Comparison of ENCODE assay signal across 23 cellular contexts in the genomic region with DNA sequence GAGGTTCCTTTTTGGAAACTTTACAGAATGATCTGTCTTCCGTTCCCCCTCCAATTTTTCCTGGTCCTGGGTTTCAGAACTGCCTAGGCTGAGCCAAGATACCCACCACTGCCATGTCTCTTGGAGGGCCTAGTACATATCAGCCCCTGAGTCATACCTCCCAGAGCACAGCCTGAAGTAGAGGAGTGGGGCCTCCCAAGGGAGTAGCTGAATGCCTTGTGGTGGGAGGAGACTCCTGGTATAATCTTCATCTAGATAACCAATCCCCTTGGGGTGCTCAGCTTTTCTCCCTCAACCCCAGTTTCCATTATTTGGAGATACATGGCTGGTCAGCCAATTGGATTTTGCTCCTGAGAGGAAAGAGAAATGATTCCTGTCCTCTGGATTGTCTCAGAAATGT. TPM values are rescaled to one million over a fixed set of nuclear protein-coding genes. Genes with fewer than 3 reads are reported as not detected.
DNase-seq lines count a peak whose midpoint lies in the region; ATAC-seq, FAIRE-seq and TF ChIP-seq lines count a peak whose summit lies in the region.
"Had no signal": no experiment of that assay in that cellular context is flagged by ENCODE, and none has a peak within 500 bp of the region (broad histone marks: within the 10 kb centered on the region; RNA-seq: fewer than 3 reads in every experiment).

No MANE protein-coding gene starts in this region.

- H3K9ac ChIP-seq in BLaER1 (no peak overlapping the region), IMR-90 (ENCODE audit: low read depth, low read length) (no peak overlapping the region), GM12878 (ENCODE audit: control insufficient read depth, insufficient read depth, low read length) (no peak overlapping the region)

- ATAC-seq in IMR-90 (ENCODE audit: low read depth): peak; percentile 82
- no peak for ATAC-seq in GM12878
- no peak for ATAC-seq in HG02852 (IDR thresholded peaks at IDR 0.05; ENCODE audit: unreplicated experiment)
- ATAC-seq in HG03457 (IDR thresholded peaks at IDR 0.05; ENCODE audit: unreplicated experiment): no peak
- ATAC-seq: activated CD4-positive, alpha-beta T cell treated with anti-CD3 and anti-CD28 coated beads for 36 hours; activated T-helper 17 cell treated with anti-CD3 and anti-CD28 coated beads, Interleukin-2, amount 50 U/mL, for 72 hours; HepG2; SK-N-SH treated with all-trans-retinoic acid at 6 μM for 48 hours had no signal

- H3K27me3 ChIP-seq in BLaER1 (no peaks in the 10 kb centered on the region), IMR-90 (ENCODE audit: control insufficient read depth, insufficient read depth, low read length) (no peaks in the 10 kb centered on the region), GM12878 (replicated peaks in 1 of 2; ENCODE audit: control insufficient read depth in 2 of 2, insufficient read depth in 2 of 2, low read length in 1 of 2) (no peaks in the 10 kb centered on the region)
- H3K27me3 ChIP-seq: neutrophil had no signal

- no peak overlapping the region for H3K23ac ChIP-seq in IMR-90 (ENCODE audit: low read depth, low read length)

- DNase-seq in IMR-90 (peak; percentile 51), GM12878 (ENCODE audit: low read depth, low spot score) (no peak), iPS-NIHi11 (ENCODE audit: low spot score) (peak; percentile 29), DMS153 (lab: John Stamatoyannopoulos, UW) (no peak), NCI-H345 (lab: John Stamatoyannopoulos, UW) (no peak)
- DNase-seq: activated CD4-positive, alpha-beta T cell treated with anti-CD3 and anti-CD28 coated beads for 36 hours; activated naive CD8-positive, alpha-beta T cell treated with anti-CD3 and anti-CD28 coated beads, Interleukin-2, amount 10 ng/mL, durations not matched to agents 7 days and 5 days; COR-L47; glutamatergic neuron; H9; NCI-H1694 treated with DMSO at 0.1 percent for 48 hours; NCI-H2227 treated with DMSO at 0.1 percent for 48 hours; stimulated activated CD4-positive, alpha-beta T cell treated with anti-CD3 and anti-CD28 coated beads, Interleukin-12 subunit alpha, Interleukin-12 subunit beta, amount 100 ng/mL, for 4 hours had no signal

- H4K20me1 ChIP-seq in BLaER1: peaks cover 41% of the 10 kb centered on the region
- H4K20me1 ChIP-seq in IMR-90 (ENCODE audit: insufficient read depth, low read length): peaks cover 3% of the 10 kb centered on the region
- H4K20me1 ChIP-seq in GM12878 (ENCODE audit: control insufficient read depth, insufficient read depth): no peaks in the 10 kb centered on the region

- no peak for TF ChIP-seq RAD21 in IMR-90 (IDR thresholded peaks at IDR 0.05; ENCODE audit: low read length)
- TF ChIP-seq RAD21 in GM12878 (IDR thresholded peaks at IDR 0.05; ENCODE audit: insufficient read depth, low read depth, low read length): no peak

- peaks cover 27 to 41% of the 10 kb centered on the region in 2 experiments for H3K79me1 ChIP-seq in IMR-90 (ENCODE audit: low read depth in 1 of 2, low read length in 2 of 2)

- H4K91ac ChIP-seq in IMR-90 (ENCODE audit: insufficient read depth, low read depth, low read length): no peak overlapping the region

- H2BK15ac ChIP-seq in IMR-90 (ENCODE audit: low read depth, low read length): no peak overlapping the region

- H2AFZ ChIP-seq in IMR-90 (replicated peaks; ENCODE audit: low read length, poor library complexity) (no peak overlapping the region), GM12878 (ENCODE audit: control insufficient read depth, low read depth, low read length) (no peak overlapping the region)

- no peak overlapping the region for H2BK120ac ChIP-seq in IMR-90 (ENCODE audit: low read depth, low read length)

- peaks cover 18% of the 10 kb centered on the region for H3K79me2 ChIP-seq in GM12878 (ENCODE audit: control insufficient read depth, insufficient read depth, low read length)

- no peak overlapping the region for H3K4ac ChIP-seq in IMR-90 (ENCODE audit: low read depth, low read length)

- FAIRE-seq in GM12878 (lab: Jason Lieb, UNC): no peak
- FAIRE-seq: bronchial epithelial cell, HepG2, RCC 7860 had no signal

- no peak overlapping the region for H4K5ac ChIP-seq in IMR-90 (ENCODE audit: low read depth, low read length)

- H2AK9ac ChIP-seq in IMR-90 (replicated peaks; ENCODE audit: low read depth, low read length, poor library complexity): no peak overlapping the region

- H4K8ac ChIP-seq in IMR-90 (ENCODE audit: low read depth in 2 of 2, low read length in 2 of 2): no peak overlapping the region

- no peak overlapping the region for H2AK5ac ChIP-seq in IMR-90 (ENCODE audit: low read depth, low read length)

- RAD21 ChIA-PET in GM12878 (lab: Charles Lee; ENCODE audit: unreplicated experiment): no interaction called here

- H3K56ac ChIP-seq in IMR-90 (ENCODE audit: extremely low read depth, insufficient read depth, low read length): no peak overlapping the region

- TF ChIP-seq EP300 in GM12878 (IDR thresholded peaks at IDR 0.05; ENCODE audit: borderline replicate concordance in 1 of 2, control insufficient read depth in 1 of 2, low read depth in 2 of 2, low read length in 2 of 2): no peak

- SMC1A ChIA-PET in GM12878 (lab: Charles Lee; ENCODE audit: uncharacterized antibody, unreplicated experiment): no interaction called here

- H3K4me2 ChIP-seq in BLaER1 (peak overlapping the region; percentile 0; the same call in 1 of the 2 replicates), IMR-90 (ENCODE audit: low read depth, low read length) (no peak overlapping the region), GM12878 (ENCODE audit: control insufficient read depth, insufficient read depth) (no peak overlapping the region)

- peak overlapping the region; percentile 23 for H2BK5ac ChIP-seq in IMR-90 (ENCODE audit: low read depth, low read length, poor library complexity, severe bottlenecking)

- H3K4me1 ChIP-seq in BLaER1: peaks cover 34% of the 10 kb centered on the region
- peaks cover 2% of the 10 kb centered on the region for H3K4me1 ChIP-seq in IMR-90 (ENCODE audit: control insufficient read depth, insufficient read depth, low read length)
- peaks cover 9% of the 10 kb centered on the region for H3K4me1 ChIP-seq in GM12878 (ENCODE audit: control insufficient read depth, insufficient read depth, low read length)

- CTCF ChIA-PET in IMR-90 (lab: Yijun Ruan, JAX): no interaction called here
- CTCF ChIA-PET in GM12878 (lab: Yijun Ruan, JAX): no interaction called here

- H3K27ac ChIP-seq in BLaER1 (no peak overlapping the region), IMR-90 (ENCODE audit: insufficient read depth, low read length) (no peak overlapping the region), GM12878 (ENCODE audit: control insufficient read depth, insufficient read depth) (no peak overlapping the region)
- H3K27ac ChIP-seq: neutrophil had no signal

- TF ChIP-seq CTCF in IMR-90 (conservative IDR thresholded peaks at IDR 0.05; ENCODE audit: low read depth, low read length) (no peak), GM12878 (IDR thresholded peaks at IDR 0.05 in 2 of 3, conservative IDR thresholded peaks at IDR 0.05 in 1 of 3; ENCODE audit: control insufficient read depth in 2 of 3, extremely low read depth in 1 of 3, insufficient read depth in 1 of 3, low read depth in 3 of 3, low read length in 3 of 3) (no peak)

- peaks cover 95% of the 10 kb centered on the region for H3K9me3 ChIP-seq in BLaER1
- H3K9me3 ChIP-seq in IMR-90 (ENCODE audit: control insufficient read depth, insufficient read depth, low read length): no peaks in the 10 kb centered on the region
- peaks cover 9% of the 10 kb centered on the region; the same call in 2 of the 3 replicates for H3K9me3 ChIP-seq in GM12878 (replicated peaks; ENCODE audit: control insufficient read depth, insufficient read depth, low read length)
- H3K9me3 ChIP-seq: neutrophil had no signal

- peak overlapping the region; percentile 12; the same call in 1 of the 2 replicates for H3K4me3 ChIP-seq in BLaER1
- no peak overlapping the region for H3K4me3 ChIP-seq in IMR-90 (ENCODE audit: insufficient read depth, low read depth, low read length)
- no peak overlapping the region for H3K4me3 ChIP-seq in GM12878

- H3K36me3 ChIP-seq in BLaER1 (peaks cover 98% of the 10 kb centered on the region), IMR-90 (ENCODE audit: control insufficient read depth, insufficient read depth, low read length) (peaks cover 1% of the 10 kb centered on the region; the same call in 1 of the 2 replicates), GM12878 (ENCODE audit: control insufficient read depth in 2 of 2, insufficient read depth in 2 of 2, low read length in 1 of 2) (no peaks in the 10 kb centered on the region; a peak in 2 of 4 replicates)

- H2BK20ac ChIP-seq in IMR-90 (ENCODE audit: low read depth, low read length): no peak overlapping the region

- no TSS peak for BruUV-seq in IMR-90 (replicated peaks; lab: Mats Ljungman, UMichigan)
- BruUV-seq in GM12878 (replicated peaks; lab: Mats Ljungman, UMichigan): no TSS peak

- no peak overlapping the region for H3K14ac ChIP-seq in IMR-90 (replicated peaks; ENCODE audit: low read depth, low read length)

- H3K9me1 ChIP-seq in IMR-90 (ENCODE audit: insufficient read depth, low read length): no peaks in the 10 kb centered on the region

- intact Hi-C loops in IMR-90 (cut with micrococcal nuclease) (no loop called here), GM12878 (cut with micrococcal nuclease; ENCODE audit: unreplicated experiment) (no loop called here)

- in situ Hi-C loops in IMR-90 (cut with MboI; ENCODE audit: low sequenced_read_pairs) (no loop called here), GM12878 (cut with MboI) (no loop called here)

- POLR2A ChIA-PET in IMR-90 (lab: Charles Lee; ENCODE audit: unreplicated experiment): interaction anchor here (0.7 kb wide), 1 partner anchor 71 kb away, joined by 6 read pairs; no protein-coding TSS in a partner anchor
- POLR2A ChIA-PET in GM12878 (lab: Charles Lee): interaction anchor here (0.5 to 0.7 kb wide), 4 partner anchors 34 to 480 kb away, joined by 3 to 4 read pairs (median 4); no protein-coding TSS in a partner anchor

- no peak overlapping the region for H3K18ac ChIP-seq in IMR-90 (ENCODE audit: low read depth, low read length)

- dilution Hi-C loops in IMR-90 (cut with HindIII; ENCODE audit: low sequenced_read_pairs, unreplicated experiment): no loop called here

- no CpG with 5 or more reads among the region's 1 CpG for WGBS in IMR-90 (ENCODE audit: extremely low coverage in 2 of 2, insufficient read length in 1 of 2), 2 experiments
- WGBS in GM12878 (ENCODE audit: insufficient coverage, insufficient replicate concordance, low lambda C conversion rate, missing lambda C conversion rate): 80% methylated on average over 1 of the region's 1 CpG

- TF ChIP-seq POLR2A in IMR-90 (IDR thresholded peaks at IDR 0.05; ENCODE audit: low read depth, low read length) (no peak), GM12878 (IDR thresholded peaks at IDR 0.05; ENCODE audit: low read depth, low read length) (no peak)

RNA-seq across cellular contexts. Expression of a gene that starts 30.3 kb away (rescaled TPM):
- total RNA-seq in IMR-90 (2012; rRNA removed) (0.56 and 0.90 TPM in 2 replicates), GM12878 (2014; rRNA removed) (0.62 and 0.98 TPM in 2 replicates), GM12878 (2014; rRNA removed; fragmentation: Illumina TruSeq; extraction: Trizol) (1.5 and 1.8 TPM in 2 replicates), GM12878 (2021) (0.66 and 1.0 TPM in 2 replicates)
- polyA plus RNA-seq in IMR-90 (2012; rRNA removed) (0.75 and 0.94 TPM in 2 replicates), GM12878 (2011; rRNA removed) (1.8 and 2.1 TPM in 2 replicates), GM12878 (2014; fragmentation: Illumina TruSeq; extraction: Trizol) (1.3 and 1.6 TPM in 2 replicates), GM12878 (2014; fragmentation: Nextera tagmentation; extraction: Ambion mirVana) (under 1 TPM; 0.86 to 0.89 TPM), GM12878 (2014; rRNA removed) (0.88 and 1.6 TPM in 2 replicates), GM12878 (2016; fragmentation: Nextera tagmentation; extraction: Ambion mirVana) (1 to 10 TPM in 1 of 2 experiments, under 1 TPM in 1; 0.63 to 1.3 TPM)
- polyA plus RNA-seq in IMR-90 (2012; cell fraction: cytosol; rRNA removed): 0.04 and 0.12 TPM in 2 replicates
- 0.25 and 6.0 TPM in 2 replicates for polyA plus RNA-seq in IMR-90 (2012; cell fraction: nucleus; rRNA removed; ENCODE audit: low replicate concordance)
- 4.1 and 4.3 TPM in 2 replicates for total RNA-seq in GM12878 (2013; cell fraction: nucleolus; rRNA removed)
- polyA plus RNA-seq in GM12878 (2011; ENCODE audit: low read depth): 1.2 TPM
- 0.42 and 0.85 TPM in 2 replicates for polyA plus RNA-seq in GM12878 (2011; cell fraction: cytosol; rRNA removed)
- polyA plus RNA-seq in GM12878 (2011; cell fraction: nucleus; rRNA removed): 1.2 and 1.4 TPM in 2 replicates
- polyA plus RNA-seq in GM12878 (2012): 1.4 and 2.3 TPM in 2 replicates
- 1.0 and 1.5 TPM in 2 replicates for polyA minus RNA-seq in GM12878 (2011; rRNA and poly(A)+ RNA removed)
- 2.5 TPM in 1 of 2 replicates, not detected in the other for polyA minus RNA-seq in GM12878 (2011; cell fraction: cytosol; rRNA and poly(A)+ RNA removed)
- polyA minus RNA-seq in GM12878 (2011; cell fraction: nucleus; rRNA and poly(A)+ RNA removed): 0.60 and 1.1 TPM in 2 replicates

RNA-seq across cellular contexts. Expression of a gene that starts 40.3 kb away (rescaled TPM):
- total RNA-seq in IMR-90 (2012; rRNA removed) (6.4 and 11.1 TPM in 2 replicates), GM12878 (2014; rRNA removed) (0.79 and 0.82 TPM in 2 replicates), GM12878 (2014; rRNA removed; fragmentation: Illumina TruSeq; extraction: Trizol) (1.5 and 1.8 TPM in 2 replicates), GM12878 (2021) (1.2 and 1.3 TPM in 2 replicates)
- polyA plus RNA-seq in IMR-90 (2012; rRNA removed) (2.6 and 3.5 TPM in 2 replicates), GM12878 (2011; rRNA removed) (0.95 and 1.0 TPM in 2 replicates), GM12878 (2014; fragmentation: Illumina TruSeq; extraction: Trizol) (2.0 and 2.5 TPM in 2 replicates), GM12878 (2014; fragmentation: Nextera tagmentation; extraction: Ambion mirVana) (1 to 10 TPM; 1.7 to 1.8 TPM), GM12878 (2014; rRNA removed) (1.0 and 1.3 TPM in 2 replicates), GM12878 (2016; fragmentation: Nextera tagmentation; extraction: Ambion mirVana) (1 to 10 TPM; 2.5 to 2.9 TPM)
- polyA plus RNA-seq in IMR-90 (2012; cell fraction: cytosol; rRNA removed): 1.4 and 2.9 TPM in 2 replicates
- 1.0 and 7.2 TPM in 2 replicates for polyA plus RNA-seq in IMR-90 (2012; cell fraction: nucleus; rRNA removed; ENCODE audit: low replicate concordance)
- total RNA-seq in GM12878 (2013; cell fraction: nucleolus; rRNA removed): 13.9 and 16.3 TPM in 2 replicates
- polyA plus RNA-seq in GM12878 (2011; ENCODE audit: low read depth): 3.3 TPM
- polyA plus RNA-seq in GM12878 (2011; cell fraction: cytosol; rRNA removed): 0.32 and 0.34 TPM in 2 replicates
- 1.5 and 1.6 TPM in 2 replicates for polyA plus RNA-seq in GM12878 (2011; cell fraction: nucleus; rRNA removed)
- polyA plus RNA-seq in GM12878 (2012): 3.2 and 5.3 TPM in 2 replicates
- 1.3 and 1.8 TPM in 2 replicates for polyA minus RNA-seq in GM12878 (2011; rRNA and poly(A)+ RNA removed)
- not detected in 2 replicates for polyA minus RNA-seq in GM12878 (2011; cell fraction: cytosol; rRNA and poly(A)+ RNA removed)
- 0.60 and 1.1 TPM in 2 replicates for polyA minus RNA-seq in GM12878 (2011; cell fraction: nucleus; rRNA and poly(A)+ RNA removed)

RNA-seq across cellular contexts. Expression of a gene that starts 57.6 kb away (rescaled TPM):
- total RNA-seq in IMR-90 (2012; rRNA removed) (0.28 and 0.36 TPM in 2 replicates), GM12878 (2014; rRNA removed) (0.68 and 1.3 TPM in 2 replicates), GM12878 (2014; rRNA removed; fragmentation: Illumina TruSeq; extraction: Trizol) (1.1 and 1.7 TPM in 2 replicates), GM12878 (2021) (0.74 TPM in 2 replicates)
- polyA plus RNA-seq in IMR-90 (2012; rRNA removed) (0.05 and 0.07 TPM in 2 replicates), GM12878 (2011; rRNA removed) (1.3 and 1.8 TPM in 2 replicates), GM12878 (2014; fragmentation: Illumina TruSeq; extraction: Trizol) (0.63 and 0.97 TPM in 2 replicates), GM12878 (2014; fragmentation: Nextera tagmentation; extraction: Ambion mirVana) (under 1 TPM; 0.24 to 0.79 TPM), GM12878 (2014; rRNA removed) (0.30 and 0.33 TPM in 2 replicates), GM12878 (2016; fragmentation: Nextera tagmentation; extraction: Ambion mirVana) (under 1 TPM; 0.44 to 0.82 TPM)
- not detected in 2 replicates for polyA plus RNA-seq in IMR-90 (2012; cell fraction: cytosol; rRNA removed)
- polyA plus RNA-seq in IMR-90 (2012; cell fraction: nucleus; rRNA removed; ENCODE audit: low replicate concordance): 0.10 TPM in 1 of 2 replicates, not detected in the other
- 24.9 and 26.8 TPM in 2 replicates for total RNA-seq in GM12878 (2013; cell fraction: nucleolus; rRNA removed)
- polyA plus RNA-seq in GM12878 (2011; ENCODE audit: low read depth): 0.43 TPM
- polyA plus RNA-seq in GM12878 (2011; cell fraction: cytosol; rRNA removed): 0.52 and 0.69 TPM in 2 replicates
- polyA plus RNA-seq in GM12878 (2011; cell fraction: nucleus; rRNA removed): 1.2 TPM in 2 replicates
- 0.79 and 0.83 TPM in 2 replicates for polyA plus RNA-seq in GM12878 (2012)
- 2.6 and 3.7 TPM in 2 replicates for polyA minus RNA-seq in GM12878 (2011; rRNA and poly(A)+ RNA removed)
- polyA minus RNA-seq in GM12878 (2011; cell fraction: cytosol; rRNA and poly(A)+ RNA removed): 0.52 and 1.7 TPM in 2 replicates
- 1.7 and 2.1 TPM in 2 replicates for polyA minus RNA-seq in GM12878 (2011; cell fraction: nucleus; rRNA and poly(A)+ RNA removed)
- total RNA-seq: bronchial epithelial cell had no signal
- polyA plus RNA-seq: liver had no signal

Comparison
In these comparisons a context has a peak if more than half of its experiments do, and no peak if none do; other contexts are left out.
1. DNase-seq: peak in IMR-90 (single experiment) and iPS-NIHi11 (single experiment); none in GM12878 (single experiment), DMS153 (single experiment) and NCI-H345 (single experiment).